ENCODE assay signal across 8 cellular contexts in genomic region chr9:133114451-133114885, GRCh38. TPM values are rescaled to one million over a fixed set of nuclear protein-coding genes. Genes with fewer than 3 reads are reported as not detected.
A peak's percentile ranks its signal among the peaks of the same experiment; 100 is the strongest.
DNase-seq lines count a peak whose midpoint lies in the region; ATAC-seq and TF ChIP-seq lines count a peak whose summit lies in the region.

No MANE protein-coding gene starts in this region.

- H3K27me3 ChIP-seq in esophagus squamous epithelium = no peaks in the 10 kb centered on the region

- intact Hi-C loops in esophagus squamous epithelium (cut with DNase I) = no loop called here

- peaks cover 7 to 39% (median 12%) of the 10 kb centered on the region in 3 donors for H3K36me3 ChIP-seq in esophagus squamous epithelium

- TF ChIP-seq CTCF in esophagus squamous epithelium (IDR thresholded peaks at IDR 0.05) = no peak

- no peak for TF ChIP-seq POLR2A in esophagus squamous epithelium (IDR thresholded peaks at IDR 0.05)

- WGBS in esophagus squamous epithelium, 2 donors = 23 to 52% methylated on average over 2 to 6 of the region's 8 CpGs

- H3K4me1 ChIP-seq in esophagus squamous epithelium = peaks cover 73 to 77% (median 76%) of the 10 kb centered on the region in 3 donors

- DNase-seq in EL = peak; percentile 79
- peak; percentile 6 to 50 for DNase-seq in NCI-H526 (lab: John Stamatoyannopoulos, UW)
- no peak for DNase-seq in esophagus squamous epithelium (lab: John Stamatoyannopoulos, UW)
- DNase-seq in pons (ENCODE audit: low spot score) = peak; percentile 76
- DNase-seq in activated gamma-delta T cell (lab: John Stamatoyannopoulos, UW) = no peak

- H3K4me3 ChIP-seq in esophagus squamous epithelium = peak overlapping the region in 1 of 4 donors; percentile 30

- no peak for ATAC-seq in GM18517 (IDR thresholded peaks at IDR 0.05; ENCODE audit: unreplicated experiment)
- no peak for ATAC-seq in HG03139 (IDR thresholded peaks at IDR 0.05; ENCODE audit: unreplicated experiment)
- ATAC-seq in GM18870 (IDR thresholded peaks at IDR 0.05; ENCODE audit: unreplicated experiment) = no peak

- no peaks in the 10 kb centered on the region for H3K9me3 ChIP-seq in esophagus squamous epithelium

- H3K27ac ChIP-seq in esophagus squamous epithelium = peak overlapping the region; percentile 55 to 97 (median 95)

RNA-seq across cellular contexts. Expression of gene RALGDS, which starts 6.6 kb away (rescaled TPM):
- 10 to 100 TPM; 53.4 to 71.1 (median 55.3) TPM for total RNA-seq in esophagus squamous epithelium

RNA-seq across cellular contexts. Expression of gene GBGT1, which starts 49.2 kb away (rescaled TPM):
- total RNA-seq in esophagus squamous epithelium = 1 to 10 TPM; 3.0 to 8.8 (median 3.8) TPM

RNA-seq across cellular contexts. Expression of gene CEL, which starts 52.7 kb away (rescaled TPM):
- 1 to 10 TPM; 1.9 to 7.6 (median 3.5) TPM for total RNA-seq in esophagus squamous epithelium

Comparison
In these comparisons a context has a peak if more than half of its experiments do, and no peak if none do; other contexts are left out.
1. DNase-seq: peak in EL (single experiment), NCI-H526 (2 of 2) and pons (single experiment); none in esophagus squamous epithelium (single experiment) and activated gamma-delta T cell (single experiment).